In genomic region chr11:9363954-9364912, GRCh38 we compare ENCODE assay signal across 8 cellular contexts. TPM values are rescaled to one million over a fixed set of nuclear protein-coding genes. Genes with fewer than 3 reads are reported as not detected.
DNase-seq lines count a peak whose midpoint lies in the region; ATAC-seq and TF ChIP-seq lines count a peak whose summit lies in the region.

No MANE protein-coding gene starts in this region.

- peaks cover 31% of the 10 kb centered on the region for H3K4me1 Mint-ChIP-seq in Calu3 (ENCODE audit: low read depth, unreplicated experiment)
- H3K4me1 Mint-ChIP-seq in endodermal cell: peaks cover 21% of the 10 kb centered on the region

- H3K27me3 Mint-ChIP-seq in Calu3 (ENCODE audit: unreplicated experiment) (no peaks in the 10 kb centered on the region), endodermal cell (ENCODE audit: insufficient read depth) (no peaks in the 10 kb centered on the region)

- peak overlapping the region; percentile 99 for H3K27ac Mint-ChIP-seq in Calu3 (ENCODE audit: unreplicated experiment)
- peak overlapping the region; percentile 99 for H3K27ac Mint-ChIP-seq in endodermal cell

- TF ChIP-seq CTCF in Calu3 (IDR thresholded peaks at IDR 0.05; ENCODE audit: unreplicated experiment): no peak
- no peak for TF ChIP-seq CTCF in endodermal cell (conservative IDR thresholded peaks at IDR 0.05)

- peak; percentile 98 for DNase-seq in Calu3
- DNase-seq in NT2/D1 (ENCODE audit: low read depth, low spot score): peak; percentile 94
- peak; percentile 61 for DNase-seq in activated CD8-positive, alpha-beta memory T cell treated with anti-CD3 and anti-CD28 coated beads, Interleukin-2, amount 50 U/mL, for 1 hour (ENCODE audit: extremely low read depth)
- DNase-seq in endodermal cell: peak; percentile 98
- DNase-seq in stimulated activated CD8-positive, alpha-beta memory T cell treated with anti-CD3 and anti-CD28 coated beads, Interleukin-15, amount 100 ng/mL, for 1 hour (ENCODE audit: low read depth): peak; percentile 55

- TSS peak; percentile 92 for BruUV-seq in Calu3 (replicated peaks; lab: Mats Ljungman, UMichigan)

- H3K27me3 ChIP-seq in HUES48 (ENCODE audit: control insufficient read depth, insufficient read depth, low read length) (no peaks in the 10 kb centered on the region), NT2/D1 (ENCODE audit: insufficient read depth, insufficient read length) (no peaks in the 10 kb centered on the region), endodermal cell (ENCODE audit: control insufficient read depth, insufficient read depth, low read length, poor library complexity, severe bottlenecking) (no peaks in the 10 kb centered on the region)

- H3K9me3 ChIP-seq in HUES48 (ENCODE audit: control insufficient read depth, insufficient read depth, low read length): no peaks in the 10 kb centered on the region
- H3K9me3 ChIP-seq in NT2/D1 (ENCODE audit: insufficient read depth, low read length): no peaks in the 10 kb centered on the region
- H3K9me3 ChIP-seq in endodermal cell (ENCODE audit: control insufficient read depth, low read length): no peaks in the 10 kb centered on the region
- peaks cover 3% of the 10 kb centered on the region for H3K9me3 ChIP-seq in mesodermal cell (ENCODE audit: control insufficient read depth, low read length)

- peak overlapping the region; percentile 56 for H3K4me3 Mint-ChIP-seq in Calu3 (ENCODE audit: low read depth, unreplicated experiment)
- H3K4me3 Mint-ChIP-seq in endodermal cell: peak overlapping the region; percentile 59

- peaks cover 24% of the 10 kb centered on the region for H3K4me1 ChIP-seq in HUES48 (ENCODE audit: control insufficient read depth, insufficient read depth, low read length)
- peaks cover 7% of the 10 kb centered on the region for H3K4me1 ChIP-seq in NT2/D1 (ENCODE audit: insufficient read depth, insufficient read length)
- H3K4me1 ChIP-seq in endodermal cell (ENCODE audit: control insufficient read depth, insufficient read depth, low read length): peaks cover 5% of the 10 kb centered on the region
- peaks cover 36% of the 10 kb centered on the region for H3K4me1 ChIP-seq in mesodermal cell (ENCODE audit: control insufficient read depth, insufficient read depth, low read length, poor library complexity, severe bottlenecking)

- intact Hi-C loops in Calu3 (cut with micrococcal nuclease; ENCODE audit: unreplicated experiment): loop anchor here (2.0 kb wide), 2 partner anchors 21 to 49 kb away; partner anchors contain the start of genes IPO7 and TMEM41B

- H3K9ac ChIP-seq in HUES48 (ENCODE audit: low read depth, low read length) (peak overlapping the region; percentile 87), NT2/D1 (ENCODE audit: insufficient read length, low read depth) (peak overlapping the region; percentile 73), endodermal cell (ENCODE audit: extremely low read depth, low read length, poor library complexity, severe bottlenecking) (peak overlapping the region; percentile 90)

- WGBS in endodermal cell (ENCODE audit: insufficient coverage in 1 of 2, insufficient read length in 1 of 2), 2 experiments: 10 to 20% methylated on average over 22 to 64 of the region's 64 CpGs
- WGBS in mesodermal cell (ENCODE audit: insufficient coverage in 2 of 2), 2 experiments: 8 to 13% methylated on average over 29 to 50 of the region's 64 CpGs

- peaks cover 25% of the 10 kb centered on the region for H3K36me3 Mint-ChIP-seq in Calu3 (ENCODE audit: insufficient read depth, unreplicated experiment)
- H3K36me3 Mint-ChIP-seq in endodermal cell (ENCODE audit: low read depth): no peaks in the 10 kb centered on the region

- ATAC-seq in GM21447 (IDR thresholded peaks at IDR 0.05; ENCODE audit: unreplicated experiment): peak; percentile 94

- H3K4me3 ChIP-seq in HUES48 (ENCODE audit: low read depth, low read length): peak overlapping the region; percentile 59
- peak overlapping the region; percentile 21 for H3K4me3 ChIP-seq in NT2/D1 (ENCODE audit: insufficient read length, low read depth)
- H3K4me3 ChIP-seq in endodermal cell (ENCODE audit: low read length): peak overlapping the region; percentile 79
- peak overlapping the region; percentile 23 for H3K4me3 ChIP-seq in mesodermal cell (ENCODE audit: extremely low read depth, insufficient read depth, low read length, poor library complexity, severe bottlenecking)

- H3K9me3 Mint-ChIP-seq in Calu3 (ENCODE audit: low read depth, unreplicated experiment): no peaks in the 10 kb centered on the region
- no peaks in the 10 kb centered on the region for H3K9me3 Mint-ChIP-seq in endodermal cell

- peak overlapping the region; percentile 97 for H3K27ac ChIP-seq in HUES48 (ENCODE audit: low read depth, low read length)
- peak overlapping the region; percentile 98 for H3K27ac ChIP-seq in endodermal cell (ENCODE audit: low read depth, low read length)
- peak overlapping the region; percentile 100 for H3K27ac ChIP-seq in mesodermal cell (ENCODE audit: low read depth, low read length, severe bottlenecking)

- CTCF ChIA-PET in Calu3 (lab: Charles Lee): interaction anchor here (0.7 to 2.2 kb wide), 3 partner anchors 21 to 1564 kb away, joined by 4 to 15 read pairs (median 6); partner anchors contain the start of gene IPO7

- H3K36me3 ChIP-seq in HUES48 (ENCODE audit: control insufficient read depth, insufficient read depth, low read length) (no peaks in the 10 kb centered on the region), NT2/D1 (ENCODE audit: insufficient read depth, insufficient read length, low read length) (no peaks in the 10 kb centered on the region), endodermal cell (ENCODE audit: control insufficient read depth, insufficient read depth, low read length) (no peaks in the 10 kb centered on the region), mesodermal cell (ENCODE audit: control insufficient read depth, insufficient read depth, low read length) (no peaks in the 10 kb centered on the region)

RNA-seq across cellular contexts. Expression of gene IPO7, which starts 20.2 kb away (rescaled TPM):
- total RNA-seq in Calu3 (2022): 139 and 170 TPM in 2 replicates
- 100 to 1,000 TPM; 161 to 163 TPM for total RNA-seq in endodermal cell
- 164 TPM for polyA plus RNA-seq in endodermal cell (2013, experiment 1 of 2)
- polyA plus RNA-seq in endodermal cell (2013, experiment 2 of 2): 150 TPM
- 152 TPM for polyA plus RNA-seq in mesodermal cell (2013, experiment 1 of 2)
- 157 TPM for polyA plus RNA-seq in mesodermal cell (2013, experiment 2 of 2)

RNA-seq across cellular contexts. Expression of gene TMEM41B, which starts 49.8 kb away (rescaled TPM):
- total RNA-seq in Calu3 (2022): 71.8 and 72.0 TPM in 2 replicates
- total RNA-seq in endodermal cell: 10 to 100 TPM; 67.8 to 68.0 TPM
- polyA plus RNA-seq in endodermal cell (2013, experiment 1 of 2): 47.2 TPM
- polyA plus RNA-seq in endodermal cell (2013, experiment 2 of 2): 40.9 TPM
- polyA plus RNA-seq in mesodermal cell (2013, experiment 1 of 2): 64.2 TPM
- polyA plus RNA-seq in mesodermal cell (2013, experiment 2 of 2): 63.2 TPM

Comparison
In these comparisons a context has a peak if more than half of its experiments do, and no peak if none do; other contexts are left out.
1. Peak in every context shown above with its lines: DNase-seq, ATAC-seq, H3K4me3 ChIP-seq and H3K27ac ChIP-seq.
2. H3K4me3 ChIP-seq: peak in every context shown above with its lines; median percentile 79 in endodermal cell; 59 in HUES48; 23 in mesodermal cell; 21 in NT2/D1.